ENCODE assay signal across 17 cellular contexts in genomic region chr1:3712573-3713535, GRCh38. TPM values are rescaled to one million over a fixed set of nuclear protein-coding genes. Genes with fewer than 3 reads are reported as not detected.
DNase-seq lines count a peak whose midpoint lies in the region; ATAC-seq, FAIRE-seq and TF ChIP-seq lines count a peak whose summit lies in the region.
"Had no signal": no experiment of that assay in that cellular context is flagged by ENCODE, and none has a peak within 500 bp of the region (broad histone marks: within the 10 kb centered on the region; RNA-seq: fewer than 3 reads in every experiment).

No MANE protein-coding gene starts in this region.

- TF ChIP-seq CTCF in K562 (IDR thresholded peaks at IDR 0.05 in 2 of 3, conservative IDR thresholded peaks at IDR 0.05 in 1 of 3; ENCODE audit: insufficient read depth in 2 of 3, low read depth in 1 of 3, low read length in 3 of 3) (no peak), keratinocyte (optimal IDR thresholded peaks at IDR 0.05 in 1 of 3, IDR thresholded peaks at IDR 0.05 in 1 of 3, conservative IDR thresholded peaks at IDR 0.05 in 1 of 3; ENCODE audit: extremely low read depth in 1 of 3, insufficient read depth in 2 of 3, low read length in 3 of 3) (no peak)

- in situ Hi-C loops in K562 (cut with MboI), result no loop called here

- H3K4me2 ChIP-seq in K562 (ENCODE audit: insufficient read depth, low read length) (no peak overlapping the region), keratinocyte (ENCODE audit: control insufficient read depth, extremely low read depth, insufficient read depth, low read depth, low read length) (peak overlapping the region; percentile 69)

- H3K79me2 ChIP-seq in K562 (ENCODE audit: control insufficient read depth, insufficient read depth, low read length), result no peaks in the 10 kb centered on the region
- no peaks in the 10 kb centered on the region for H3K79me2 ChIP-seq in keratinocyte (ENCODE audit: control insufficient read depth, insufficient read depth, low read length)

- no peak for TF ChIP-seq RAD21 in K562 (CRISPR knock-in tag; conservative IDR thresholded peaks at IDR 0.05 in 1 of 2, IDR thresholded peaks at IDR 0.05 in 1 of 2)

- FAIRE-seq in K562 (lab: Jason Lieb, UNC), result no peak
- no peak for FAIRE-seq in keratinocyte (lab: Jason Lieb, UNC)
- FAIRE-seq: D721Med had no signal

- H3K9ac ChIP-seq in K562 (ENCODE audit: insufficient read depth in 1 of 2, low read depth in 2 of 2, low read length in 2 of 2) (no peak overlapping the region; a peak in 1 of 4 replicates), keratinocyte (ENCODE audit: control insufficient read depth, extremely low read depth, insufficient read depth, low read length) (peak overlapping the region; percentile 31)
- H3K9ac ChIP-seq: GM23248 had no signal

- H3K27me3 ChIP-seq in K562 (ENCODE audit: control insufficient read depth in 2 of 2, insufficient read depth in 2 of 2, low read length in 2 of 2) (peaks cover 25 to 91% of the 10 kb centered on the region in 2 experiments; a peak in 4 of 5 replicates), keratinocyte (ENCODE audit: control insufficient read depth, extremely low read depth, insufficient read depth, low read length) (peaks cover 22% of the 10 kb centered on the region), thymus (ENCODE audit: control insufficient read depth, insufficient read depth) (peaks cover 4% of the 10 kb centered on the region)

- DNase-seq in Right ventricle myocardium inferior (ENCODE audit: missing footprints) (peak; percentile 81), cardiac septum (ENCODE audit: low spot score) (no peak), K562 (ENCODE audit: extremely low read depth in 1 of 4, low spot score in 3 of 4) (no peak), keratinocyte (ENCODE audit: low read depth, low spot score) (no peak), GDM1 (lab: John Stamatoyannopoulos, UW) (no peak)
- DNase-seq: activated CD4-positive, alpha-beta T cell treated with anti-CD3 and anti-CD28 coated beads, Interleukin-2, amount 50 U/mL, for 4 hours; amniotic stem cell; GM23248; IMR-90; mesendoderm; NCI-H1092 treated with DMSO at 0.1 percent for 48 hours; NCI-H524 treated with DMSO at 0.1 percent for 48 hours; stimulated activated naive CD8-positive, alpha-beta T cell treated with anti-CD3 and anti-CD28 coated beads, Interleukin-15, amount 100 ng/mL, for 72 hours had no signal

- ATAC-seq in Right ventricle myocardium inferior (peak; percentile 91), K562 (no peak), HG03469 (IDR thresholded peaks at IDR 0.05; ENCODE audit: unreplicated experiment) (no peak), GM21528 (IDR thresholded peaks at IDR 0.05; ENCODE audit: low FRiP score, unreplicated experiment) (no peak)
- ATAC-seq: stimulated activated naive CD8-positive, alpha-beta T cell treated with anti-CD3 and anti-CD28 coated beads, Interleukin-15, amount 100 ng/mL, for 72 hours had no signal

- H4K20me1 ChIP-seq in K562 (replicated peaks; ENCODE audit: control insufficient read depth, insufficient read depth, low read length), result peaks cover 65% of the 10 kb centered on the region
- no peaks in the 10 kb centered on the region for H4K20me1 ChIP-seq in keratinocyte (ENCODE audit: control insufficient read depth, extremely low read depth, insufficient read depth, low read length)

- H3K36me3 ChIP-seq in K562 (ENCODE audit: control insufficient read depth, insufficient read depth, low read length) (no peaks in the 10 kb centered on the region), keratinocyte (ENCODE audit: control insufficient read depth in 2 of 2, extremely low read depth in 1 of 2, insufficient read depth in 2 of 2, low read length in 2 of 2) (no peaks in the 10 kb centered on the region), thymus (ENCODE audit: control insufficient read depth, insufficient read depth) (no peaks in the 10 kb centered on the region)

- TF ChIP-seq EP300 in K562 (IDR thresholded peaks at IDR 0.05; ENCODE audit: low read length), result no peak

- BruUV-seq in K562 (replicated peaks; lab: Mats Ljungman, UMichigan), result no TSS peak

- CTCF ChIA-PET in K562 (lab: Yijun Ruan, JAX; ENCODE audit: low intra/inter-chr PET ratio), result interaction anchor here (0.7 kb wide), 1 partner anchor 269 kb away, joined by 3 read pairs; no protein-coding TSS in a partner anchor

- dilution Hi-C loops in keratinocyte (cut with MboI; ENCODE audit: extremely low pct_ligation_motif_present, low sequenced_read_pairs), result no loop called here

- H3K27ac ChIP-seq in K562 (ENCODE audit: extremely low read depth, low read depth, low read length) (no peak overlapping the region), keratinocyte (ENCODE audit: control insufficient read depth, insufficient read depth, low read length) (peak overlapping the region; percentile 61), thymus (ENCODE audit: low read depth) (peak overlapping the region; percentile 3)
- H3K27ac ChIP-seq: GM23248 had no signal

- H2AFZ ChIP-seq in K562 (ENCODE audit: low read depth, low read length) (no peak overlapping the region), keratinocyte (ENCODE audit: control insufficient read depth, low read length) (no peak overlapping the region)
- H2AFZ ChIP-seq: GM23248 had no signal

- H3K4me1 ChIP-seq in K562 (replicated peaks in 1 of 2; ENCODE audit: control insufficient read depth in 2 of 2, insufficient read depth in 2 of 2, low read length in 2 of 2), result peaks cover 0 to 48% of the 10 kb centered on the region in 2 experiments; a peak in 2 of 5 replicates
- peaks cover 49% of the 10 kb centered on the region for H3K4me1 ChIP-seq in keratinocyte (ENCODE audit: control insufficient read depth, extremely low read depth, insufficient read depth, low read length)
- H3K4me1 ChIP-seq in thymus (ENCODE audit: control insufficient read depth, insufficient read depth, low read length), result no peaks in the 10 kb centered on the region

- WGBS in K562 (ENCODE audit: insufficient coverage, low coverage, missing lambda C conversion rate), result 3% methylated on average over 19 of the region's 19 CpGs
- WGBS in thymus, result 85% methylated on average over 19 of the region's 19 CpGs

- POLR2A ChIA-PET in K562 (lab: Yijun Ruan, JAX), result interaction anchor here (0.6 to 1.4 kb wide), 4 partner anchors 10 to 208 kb away, joined by 3 to 5 read pairs (median 3); no protein-coding TSS in a partner anchor

- H3K9me3 ChIP-seq in K562 (replicated peaks; ENCODE audit: control insufficient read depth, insufficient read depth, low read depth, low read length) (no peaks in the 10 kb centered on the region), keratinocyte (ENCODE audit: control insufficient read depth, low read depth, low read length) (no peaks in the 10 kb centered on the region), thymus (ENCODE audit: control insufficient read depth) (no peaks in the 10 kb centered on the region)

- intact Hi-C loops in Right ventricle myocardium inferior (cut with DNase I) (no loop called here), cardiac septum (cut with DNase I) (no loop called here), K562 (cut with micrococcal nuclease) (no loop called here)

- H3K4me3 ChIP-seq in K562, result no peak overlapping the region
- H3K4me3 ChIP-seq in keratinocyte (ENCODE audit: control insufficient read depth in 2 of 3, extremely low read depth in 1 of 3, insufficient read depth in 2 of 3, low read depth in 1 of 3, low read length in 3 of 3), result no peak overlapping the region
- no peak overlapping the region for H3K4me3 ChIP-seq in thymus (ENCODE audit: low read length)
- H3K4me3 ChIP-seq: GM23248 had no signal

- no peak for TF ChIP-seq POLR2A in K562 (conservative IDR thresholded peaks at IDR 0.05)

- H3K9me1 ChIP-seq in K562 (ENCODE audit: control insufficient read depth, insufficient read depth, low read length) (peaks cover 3% of the 10 kb centered on the region), keratinocyte (ENCODE audit: control insufficient read depth, extremely low read depth, insufficient read depth, low read length) (peaks cover 2% of the 10 kb centered on the region)

RNA-seq across cellular contexts. Expression of gene CCDC27, which starts 39.4 kb away (rescaled TPM):
- not detected for total RNA-seq in Right ventricle myocardium inferior
- total RNA-seq in cardiac septum, result not detected
- total RNA-seq in K562 (2011; cell fraction: chromatin; rRNA removed; ENCODE audit: low replicate concordance), result not detected in 2 replicates
- total RNA-seq in K562 (2011; cell fraction: nucleolus; rRNA removed), result not detected in 2 replicates
- total RNA-seq in K562 (2011; cell fraction: nucleoplasm; rRNA removed), result not detected in 2 replicates
- total RNA-seq in K562 (2014; rRNA removed), result not detected in 2 replicates
- total RNA-seq in K562 (2014; rRNA removed; fragmentation: Illumina TruSeq; extraction: Trizol), result 0.04 TPM in 1 of 2 replicates, not detected in the other
- total RNA-seq in K562 (2015; rRNA removed; fragmentation: Illumina TruSeq; extraction: Trizol), result not detected in 2 replicates
- total RNA-seq in K562 (2021), result not detected in 2 replicates
- not detected in 2 replicates for polyA plus RNA-seq in K562 (2011; rRNA removed)
- not detected in 2 replicates for polyA plus RNA-seq in K562 (2011; cell fraction: cytosol; rRNA removed)
- polyA plus RNA-seq in K562 (2011; cell fraction: nucleus; rRNA removed), result not detected in 2 replicates
- polyA plus RNA-seq in K562 (2012), result 0.05 TPM in 1 of 2 replicates, not detected in the other
- polyA plus RNA-seq in K562 (2014; fragmentation: Illumina TruSeq; extraction: Trizol), result not detected in 2 replicates
- under 1 TPM in 1 of 2 experiments, not detected in 1; 0.01 TPM for polyA plus RNA-seq in K562 (2014; fragmentation: Nextera tagmentation; extraction: Ambion mirVana)
- polyA plus RNA-seq in K562 (2014; rRNA removed), result not detected in 2 replicates
- not detected in 2 replicates for polyA minus RNA-seq in K562 (2011; rRNA and poly(A)+ RNA removed)
- polyA minus RNA-seq in K562 (2011; cell fraction: cytosol; rRNA and poly(A)+ RNA removed), result not detected in 2 replicates
- polyA minus RNA-seq in K562 (2011; cell fraction: nucleus; rRNA and poly(A)+ RNA removed), result not detected in 2 replicates
- not detected in 3 replicates for polyA plus RNA-seq in keratinocyte
- polyA plus RNA-seq in keratinocyte (2011; ENCODE audit: low read depth), result not detected
- not detected in 2 replicates for polyA plus RNA-seq in keratinocyte (2011; cell fraction: cytosol; rRNA removed)
- not detected in 2 replicates for polyA plus RNA-seq in keratinocyte (2011; cell fraction: nucleus; rRNA removed)
- not detected in 2 replicates for polyA plus RNA-seq in keratinocyte (2012; ENCODE audit: low replicate concordance)
- not detected in 3 replicates for polyA minus RNA-seq in keratinocyte
- not detected for polyA minus RNA-seq in keratinocyte (2011; cell fraction: cytosol; rRNA and poly(A)+ RNA removed)
- not detected in 2 replicates for polyA minus RNA-seq in keratinocyte (2011; cell fraction: nucleus; rRNA and poly(A)+ RNA removed)
- polyA plus RNA-seq in thymus, result 0.02 TPM
- total RNA-seq: GM23248, IMR-90 had no signal
- polyA plus RNA-seq: GM23248, IMR-90 had no signal

RNA-seq across cellular contexts. Expression of gene SMIM1, which starts 59.7 kb away (rescaled TPM):
- total RNA-seq in Right ventricle myocardium inferior (13.0 TPM), cardiac septum (8.0 TPM), K562 (2014; rRNA removed) (85.6 and 123 TPM in 2 replicates), K562 (2014; rRNA removed; fragmentation: Illumina TruSeq; extraction: Trizol) (1.8 and 2.3 TPM in 2 replicates), K562 (2015; rRNA removed; fragmentation: Illumina TruSeq; extraction: Trizol) (31.5 and 44.3 TPM in 2 replicates), K562 (2021) (125 and 150 TPM in 2 replicates)
- total RNA-seq in K562 (2011; cell fraction: chromatin; rRNA removed; ENCODE audit: low replicate concordance), result 5.3 and 30.5 TPM in 2 replicates
- total RNA-seq in K562 (2011; cell fraction: nucleolus; rRNA removed), result 40.4 and 40.7 TPM in 2 replicates
- 9.1 and 19.0 TPM in 2 replicates for total RNA-seq in K562 (2011; cell fraction: nucleoplasm; rRNA removed)
- polyA plus RNA-seq in K562 (2011; rRNA removed) (9.2 and 18.1 TPM in 2 replicates), K562 (2014; fragmentation: Illumina TruSeq; extraction: Trizol) (5.0 and 24.5 TPM in 2 replicates), K562 (2014; fragmentation: Nextera tagmentation; extraction: Ambion mirVana) (10 to 100 TPM; 11.1 to 24.3 TPM), K562 (2014; rRNA removed) (60.6 and 93.3 TPM in 2 replicates), keratinocyte (0.79 to 1.3 TPM (median 1.0 TPM) in 3 replicates), thymus (7.0 TPM)
- polyA plus RNA-seq in K562 (2011; cell fraction: cytosol; rRNA removed), result 36.5 and 175 TPM in 2 replicates
- 13.1 and 20.5 TPM in 2 replicates for polyA plus RNA-seq in K562 (2011; cell fraction: nucleus; rRNA removed)
- polyA plus RNA-seq in K562 (2012), result 41.4 and 55.0 TPM in 2 replicates
- polyA minus RNA-seq in K562 (2011; rRNA and poly(A)+ RNA removed), result 1.9 and 3.0 TPM in 2 replicates
- 41.1 and 43.1 TPM in 2 replicates for polyA minus RNA-seq in K562 (2011; cell fraction: cytosol; rRNA and poly(A)+ RNA removed)
- polyA minus RNA-seq in K562 (2011; cell fraction: nucleus; rRNA and poly(A)+ RNA removed), result 43.8 and 48.5 TPM in 2 replicates
- polyA plus RNA-seq in keratinocyte (2011; ENCODE audit: low read depth), result 0.57 TPM
- 0.29 and 1.8 TPM in 2 replicates for polyA plus RNA-seq in keratinocyte (2011; cell fraction: cytosol; rRNA removed)
- 0.57 TPM in 1 of 2 replicates, not detected in the other for polyA plus RNA-seq in keratinocyte (2011; cell fraction: nucleus; rRNA removed)
- polyA plus RNA-seq in keratinocyte (2012; ENCODE audit: low replicate concordance), result 3.9 TPM in 1 of 2 replicates, not detected in the other
- 0.76 to 1.9 TPM in 2 of 3 replicates, not detected in the other for polyA minus RNA-seq in keratinocyte
- 7.5 TPM for polyA minus RNA-seq in keratinocyte (2011; cell fraction: cytosol; rRNA and poly(A)+ RNA removed)
- polyA minus RNA-seq in keratinocyte (2011; cell fraction: nucleus; rRNA and poly(A)+ RNA removed), result not detected in 2 replicates
- total RNA-seq: GM23248 had no signal
- polyA plus RNA-seq: GM23248 had no signal
